In the genomic region with DNA sequence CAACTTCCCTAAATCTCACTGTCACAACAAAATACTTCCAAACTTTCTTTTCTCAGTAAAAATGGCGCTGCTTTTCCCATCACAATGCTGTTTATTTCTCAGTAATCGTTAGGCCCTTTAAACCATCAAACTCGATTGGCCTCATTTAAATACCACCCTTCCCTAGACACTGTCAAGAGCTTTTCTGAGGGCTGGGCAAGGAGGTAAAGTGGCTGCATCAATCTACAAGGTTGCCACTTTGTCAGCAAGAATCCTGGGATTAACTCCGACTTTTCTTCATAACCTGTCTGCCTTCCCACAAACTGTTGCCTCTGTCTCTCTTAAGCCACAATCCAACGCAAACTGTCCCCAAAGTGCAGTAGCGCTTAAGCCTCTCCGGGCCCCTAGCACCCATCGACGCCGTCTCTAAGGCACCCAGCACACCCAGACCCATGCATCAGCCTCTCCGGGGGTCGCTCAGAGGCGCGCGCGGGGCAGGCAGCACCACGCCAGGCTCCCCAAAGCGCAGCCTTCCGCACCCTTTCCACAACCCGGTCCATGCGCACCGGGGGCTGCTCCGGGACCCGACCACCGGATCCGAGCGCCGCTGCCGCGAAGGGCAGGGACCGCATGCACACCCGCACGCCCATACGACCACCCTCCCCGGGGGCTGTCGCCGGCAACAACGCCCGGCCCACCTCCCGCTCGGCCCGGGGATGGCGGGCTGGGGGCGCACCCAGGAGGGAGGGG, we compare ENCODE assay signal across 8 cellular contexts. TPM values are rescaled to one million over a fixed set of nuclear protein-coding genes. Genes with fewer than 3 reads are reported as not detected.
DNase-seq lines count a peak whose midpoint lies in the region; ATAC-seq and TF ChIP-seq lines count a peak whose summit lies in the region.

No MANE protein-coding gene starts in this region.

- POLR2A ChIA-PET in activated CD4-positive, alpha-beta T cell treated with anti-CD3 and anti-CD28 coated beads for 36 hours (lab: Charles Lee): no interaction called here

- peak overlapping the region; percentile 75 for H3K4me3 Mint-ChIP-seq in activated CD4-positive, alpha-beta T cell treated with anti-CD3 and anti-CD28 coated beads for 36 hours
- H3K4me3 Mint-ChIP-seq in activated T-helper 17 cell treated with anti-CD3 and anti-CD28 coated beads, Interleukin-2, amount 50 U/mL, for 72 hours: peak overlapping the region; percentile 69
- peak overlapping the region; percentile 94 for H3K4me3 Mint-ChIP-seq in osteocyte (ENCODE audit: unreplicated experiment)

- H3K4me1 Mint-ChIP-seq in activated CD4-positive, alpha-beta T cell treated with anti-CD3 and anti-CD28 coated beads for 36 hours: peaks cover 11% of the 10 kb centered on the region
- no peaks in the 10 kb centered on the region for H3K4me1 Mint-ChIP-seq in activated T-helper 17 cell treated with anti-CD3 and anti-CD28 coated beads, Interleukin-2, amount 50 U/mL, for 72 hours
- H3K4me1 Mint-ChIP-seq in osteocyte (ENCODE audit: unreplicated experiment): peaks cover 55% of the 10 kb centered on the region

- H3K27me3 Mint-ChIP-seq in activated CD4-positive, alpha-beta T cell treated with anti-CD3 and anti-CD28 coated beads for 36 hours: peaks cover 6% of the 10 kb centered on the region
- peaks cover 5% of the 10 kb centered on the region for H3K27me3 Mint-ChIP-seq in activated T-helper 17 cell treated with anti-CD3 and anti-CD28 coated beads, Interleukin-2, amount 50 U/mL, for 72 hours
- H3K27me3 Mint-ChIP-seq in osteocyte (ENCODE audit: unreplicated experiment): no peaks in the 10 kb centered on the region

- no peak overlapping the region for H3K27ac Mint-ChIP-seq in activated CD4-positive, alpha-beta T cell treated with anti-CD3 and anti-CD28 coated beads for 36 hours
- no peak overlapping the region for H3K27ac Mint-ChIP-seq in activated T-helper 17 cell treated with anti-CD3 and anti-CD28 coated beads, Interleukin-2, amount 50 U/mL, for 72 hours
- H3K27ac Mint-ChIP-seq in osteocyte (ENCODE audit: unreplicated experiment): peak overlapping the region; percentile 91

- H3K36me3 Mint-ChIP-seq in activated CD4-positive, alpha-beta T cell treated with anti-CD3 and anti-CD28 coated beads for 36 hours (ENCODE audit: low read depth): peaks cover 2% of the 10 kb centered on the region
- no peaks in the 10 kb centered on the region for H3K36me3 Mint-ChIP-seq in activated T-helper 17 cell treated with anti-CD3 and anti-CD28 coated beads, Interleukin-2, amount 50 U/mL, for 72 hours (ENCODE audit: low read depth)
- peaks cover 3% of the 10 kb centered on the region for H3K36me3 Mint-ChIP-seq in osteocyte (ENCODE audit: unreplicated experiment)

- intact Hi-C loops in activated CD4-positive, alpha-beta T cell treated with anti-CD3 and anti-CD28 coated beads for 36 hours (cut with DNase I, micrococcal nuclease): loop anchor here in 1 of 2 experiments (1.0 to 10.0 kb wide), 7 partner anchors 166 to 840 kb away; partner anchors contain the start of genes CPSF3, IAH1, ID2 and ITGB1BP1

- peak; percentile 30 for DNase-seq in activated CD4-positive, alpha-beta T cell treated with anti-CD3 and anti-CD28 coated beads for 36 hours
- DNase-seq in activated CD4-positive, alpha-beta T cell treated with anti-CD3 and anti-CD28 coated beads, Interleukin-2, amount 50 U/mL, for 4 hours: no peak
- DNase-seq in NCI-H1105 (lab: John Stamatoyannopoulos, UW) (peak; percentile 22), germinal center (ENCODE audit: low spot score) (peak; percentile 14), osteocyte (ENCODE audit: extremely low spot score, unreplicated experiment) (no peak), CD1c-positive myeloid dendritic cell (ENCODE audit: extremely low spot score) (no peak), GF-D8 (lab: John Stamatoyannopoulos, UW) (no peak)

- CTCF ChIA-PET in activated CD4-positive, alpha-beta T cell treated with anti-CD3 and anti-CD28 coated beads for 36 hours (lab: Charles Lee): no interaction called here

- no peak for ATAC-seq in activated CD4-positive, alpha-beta T cell treated with anti-CD3 and anti-CD28 coated beads for 36 hours
- ATAC-seq in activated T-helper 17 cell treated with anti-CD3 and anti-CD28 coated beads, Interleukin-2, amount 50 U/mL, for 72 hours (replicated peaks): no peak

- H3K9me3 Mint-ChIP-seq in activated CD4-positive, alpha-beta T cell treated with anti-CD3 and anti-CD28 coated beads for 36 hours (ENCODE audit: low read depth): no peaks in the 10 kb centered on the region
- H3K9me3 Mint-ChIP-seq in activated T-helper 17 cell treated with anti-CD3 and anti-CD28 coated beads, Interleukin-2, amount 50 U/mL, for 72 hours: no peaks in the 10 kb centered on the region
- no peaks in the 10 kb centered on the region for H3K9me3 Mint-ChIP-seq in osteocyte (ENCODE audit: unreplicated experiment)

- TF ChIP-seq CTCF in osteocyte (IDR thresholded peaks at IDR 0.05): no peak

RNA-seq across cellular contexts. Expression of gene MBOAT2, which starts 0.7 kb away (rescaled TPM):
- 1 to 10 TPM; 4.7 to 6.9 TPM for total RNA-seq in activated CD4-positive, alpha-beta T cell treated with anti-CD3 and anti-CD28 coated beads for 36 hours
- 1 to 10 TPM; 3.4 to 6.3 TPM for total RNA-seq in activated T-helper 17 cell treated with anti-CD3 and anti-CD28 coated beads, Interleukin-2, amount 50 U/mL, for 72 hours
- total RNA-seq in osteocyte: 94.7 and 101 TPM in 2 replicates

Comparison
In these comparisons a context has a peak if more than half of its experiments do, and no peak if none do; other contexts are left out.
1. DNase-seq: peak in activated CD4-positive, alpha-beta T cell treated with anti-CD3 and anti-CD28 coated beads for 36 hours (single experiment), NCI-H1105 (single experiment) and germinal center (single experiment); none in activated CD4-positive, alpha-beta T cell treated with anti-CD3 and anti-CD28 coated beads, Interleukin-2, amount 50 U/mL, for 4 hours (0 of 2), osteocyte (single experiment), CD1c-positive myeloid dendritic cell (single experiment) and GF-D8 (single experiment).
2. RNA of gene MBOAT2, which starts 0.7 kb away (total RNA-seq): 94.7 to 101 TPM in osteocyte; 4.7 to 6.9 TPM in activated CD4-positive, alpha-beta T cell treated with anti-CD3 and anti-CD28 coated beads for 36 hours and 3.4 to 6.3 TPM in activated T-helper 17 cell treated with anti-CD3 and anti-CD28 coated beads, Interleukin-2, amount 50 U/mL, for 72 hours; every median in the first group is over 10 times any median in the second.
3. Peak in every context shown above with its lines, with median percentiles within 50 percentile points of each other: H3K4me3 Mint-ChIP-seq.